Comparison of ENCODE assay signal across 9 cellular contexts in the genomic region with DNA sequence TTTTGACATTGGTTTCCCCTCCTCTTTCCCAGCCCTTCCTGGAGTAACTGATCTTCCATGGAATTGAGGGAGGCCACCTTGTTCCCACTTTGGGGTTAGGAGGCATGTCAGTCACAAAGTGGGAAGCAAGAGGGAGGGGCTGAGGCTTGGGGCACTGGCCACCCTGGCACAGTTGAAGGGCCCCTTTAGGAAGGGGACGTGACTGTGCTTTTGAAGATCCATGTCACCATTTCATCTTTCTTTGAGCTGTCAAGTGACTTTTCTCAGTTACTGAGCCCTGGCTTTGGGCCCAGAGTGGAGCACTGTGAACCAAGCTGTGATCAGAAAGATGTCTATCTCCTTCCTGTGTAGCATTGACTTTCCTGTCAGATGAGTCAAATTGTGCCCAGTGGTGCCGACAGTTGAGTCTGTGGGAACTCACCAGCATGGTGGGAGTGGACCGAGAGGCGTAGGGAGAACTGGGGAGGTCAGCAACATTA. TPM values are rescaled to one million over a fixed set of nuclear protein-coding genes. Genes with fewer than 3 reads are reported as not detected.
A peak's percentile ranks its signal among the peaks of the same experiment; 100 is the strongest.
DNase-seq lines count a peak whose midpoint lies in the region; ATAC-seq and TF ChIP-seq lines count a peak whose summit lies in the region.
"Had no signal": no experiment of that assay in that cellular context is flagged by ENCODE, and none has a peak within 500 bp of the region (broad histone marks: within the 10 kb centered on the region; RNA-seq: fewer than 3 reads in every experiment).

No MANE protein-coding gene starts in this region.

- peak overlapping the region; percentile 15; the same call in 1 of the 2 replicates for H2AFZ ChIP-seq in KMS-11 (ENCODE audit: low read depth)

- peak; percentile 38 for ATAC-seq in left ventricle myocardium superior
- ATAC-seq in HG02623 (IDR thresholded peaks at IDR 0.05; ENCODE audit: unreplicated experiment): no peak
- no peak for ATAC-seq in HG02763 (IDR thresholded peaks at IDR 0.05; ENCODE audit: unreplicated experiment)

- no peaks in the 10 kb centered on the region for H3K36me3 ChIP-seq in KMS-11 (ENCODE audit: insufficient read depth)
- H3K36me3 ChIP-seq: pancreas had no signal

- DNase-seq in activated T-cell treated with anti-CD3 and anti-CD28 coated beads, Interleukin-2, amount 50 U/mL, for 1 hour: peak; percentile 70
- no peak for DNase-seq in left ventricle myocardium superior
- DNase-seq in stimulated activated CD8-positive, alpha-beta memory T cell treated with anti-CD3 and anti-CD28 coated beads, Interleukin-4, amount 100 ng/mL, for 48 hours: peak; percentile 73
- no peak for DNase-seq in SHP77 treated with DMSO at 0.1 percent for 48 hours (lab: John Stamatoyannopoulos, UW)
- DNase-seq in SKM-1 (lab: John Stamatoyannopoulos, UW; ENCODE audit: unreplicated experiment): no peak

- peaks cover 57% of the 10 kb centered on the region for H3K4me1 ChIP-seq in KMS-11 (ENCODE audit: low read depth, poor library complexity, severe bottlenecking)
- H3K4me1 ChIP-seq: pancreas had no signal

- TF ChIP-seq CTCF in KMS-11 (conservative IDR thresholded peaks at IDR 0.05; ENCODE audit: low read depth, low read length): no peak

- H3K9ac ChIP-seq in KMS-11: 0 out of 2 replicates have a peak overlapping the region, but pooled peaks have one; percentile 3

- peaks cover 17% of the 10 kb centered on the region; the same call in 1 of the 2 replicates for H3K27me3 ChIP-seq in KMS-11 (ENCODE audit: insufficient read depth, low read depth)
- H3K27me3 ChIP-seq: pancreas had no signal

- H3K79me2 ChIP-seq in KMS-11 (ENCODE audit: insufficient read depth, low read depth): no peaks in the 10 kb centered on the region

- H4K20me1 ChIP-seq in KMS-11 (ENCODE audit: insufficient read depth): no peaks in the 10 kb centered on the region

- H3K27ac ChIP-seq in KMS-11: no peak overlapping the region; the same call in 1 of the 2 replicates
- H3K27ac ChIP-seq: pancreas had no signal

- no peak overlapping the region for H3K4me3 ChIP-seq in KMS-11 (IDR thresholded peaks at IDR 0.05; ENCODE audit: insufficient read depth, low read depth, low read length)
- H3K4me3 ChIP-seq: pancreas had no signal

- H3K4me2 ChIP-seq in KMS-11: peak overlapping the region; percentile 14; the same call in 1 of the 2 replicates

- intact Hi-C loops in left ventricle myocardium superior (cut with micrococcal nuclease): no loop called here

RNA-seq across cellular contexts. Expression of a gene that starts 38.5 kb away (rescaled TPM):
- 1.9 TPM for total RNA-seq in left ventricle myocardium superior

RNA-seq across cellular contexts. Expression of a gene that starts 38.7 kb away (rescaled TPM):
- total RNA-seq in left ventricle myocardium superior: 10.2 TPM

RNA-seq across cellular contexts. Expression of a gene that starts 58.4 kb away (rescaled TPM):
- total RNA-seq in left ventricle myocardium superior: 15.3 TPM

Comparison
In these comparisons a context has a peak if more than half of its experiments do, and no peak if none do; other contexts are left out.
1. DNase-seq: peak in activated T-cell treated with anti-CD3 and anti-CD28 coated beads, Interleukin-2, amount 50 U/mL, for 1 hour (single experiment) and stimulated activated CD8-positive, alpha-beta memory T cell treated with anti-CD3 and anti-CD28 coated beads, Interleukin-4, amount 100 ng/mL, for 48 hours (single experiment); none in left ventricle myocardium superior (single experiment), SHP77 treated with DMSO at 0.1 percent for 48 hours (single experiment) and SKM-1 (single experiment).